Comparison of ENCODE assay signal across 14 cellular contexts in genomic region chr17:38919316-38920078, GRCh38. TPM values are rescaled to one million over a fixed set of nuclear protein-coding genes. Genes with fewer than 3 reads are reported as not detected.
A peak's percentile ranks its signal among the peaks of the same experiment; 100 is the strongest.
DNase-seq lines count a peak whose midpoint lies in the region; ATAC-seq, FAIRE-seq and TF ChIP-seq lines count a peak whose summit lies in the region.
"Had no signal": no experiment of that assay in that cellular context is flagged by ENCODE, and none has a peak within 500 bp of the region (broad histone marks: within the 10 kb centered on the region; RNA-seq: fewer than 3 reads in every experiment).

No MANE protein-coding gene starts in this region.

- H3K4me1 ChIP-seq in heart left ventricle: peaks cover 3 to 65% (median 42%) of the 10 kb centered on the region in 12 donors
- no peaks in the 10 kb centered on the region for H3K4me1 ChIP-seq in GM12878 (ENCODE audit: control insufficient read depth, insufficient read depth, low read length)
- H3K4me1 ChIP-seq in naive thymus-derived CD4-positive, alpha-beta T cell (ENCODE audit: control insufficient read depth in 2 of 2, insufficient read depth in 2 of 2, low read length in 2 of 2): no peaks in the 10 kb centered on the region
- H3K4me1 ChIP-seq in thoracic aorta (ENCODE audit: control insufficient read depth in 1 of 2, low read depth in 2 of 2): peaks cover 5 to 44% of the 10 kb centered on the region in 2 donors

- no peak for FAIRE-seq in GM12878 (lab: Jason Lieb, UNC)

- no peak for TF ChIP-seq RAD21 in GM12878 (IDR thresholded peaks at IDR 0.05; ENCODE audit: insufficient read depth, low read depth, low read length)

- H3K4me3 Mint-ChIP-seq in naive thymus-derived CD4-positive, alpha-beta T cell: no peak overlapping the region
- H3K4me3 Mint-ChIP-seq in WTC11: no peak overlapping the region

- peak overlapping the region in 9 of 12 donors; percentile 9 to 84 (median 66) for H3K27ac ChIP-seq in heart left ventricle
- H3K27ac ChIP-seq in GM12878 (ENCODE audit: control insufficient read depth, insufficient read depth): no peak overlapping the region
- no peak overlapping the region for H3K27ac ChIP-seq in naive thymus-derived CD4-positive, alpha-beta T cell (ENCODE audit: low read depth, low read length)
- peak overlapping the region; percentile 74 to 83 for H3K27ac ChIP-seq in thoracic aorta
- H3K27ac ChIP-seq: VCaP had no signal

- H2AFZ ChIP-seq in GM12878 (ENCODE audit: control insufficient read depth, low read depth, low read length): no peak overlapping the region

- BruUV-seq in GM12878 (replicated peaks; lab: Mats Ljungman, UMichigan): no TSS peak

- CTCF ChIA-PET in GM12878 (lab: Yijun Ruan, JAX): no interaction called here
- CTCF ChIA-PET in naive thymus-derived CD4-positive, alpha-beta T cell (lab: Charles Lee): no interaction called here
- CTCF ChIA-PET in WTC11 (lab: Charles Lee): no interaction called here

- intact Hi-C loops in heart left ventricle (cut with DNase I): loop anchor here in 4 of 10 donors (2.0 to 5.0 kb wide), 3 partner anchors 37 to 47 kb away; partner anchors contain the start of gene LASP1 (in 2 of the 4)
- intact Hi-C loops in Right ventricle myocardium inferior (cut with DNase I): loop anchor here (5.0 kb wide), 1 partner anchor 47 kb away; the partner anchor contains the start of gene LASP1
- intact Hi-C loops in GM12878 (cut with micrococcal nuclease; ENCODE audit: unreplicated experiment): no loop called here
- intact Hi-C loops in naive thymus-derived CD4-positive, alpha-beta T cell (cut with micrococcal nuclease): loop anchor here in 1 of 2 donors (5.0 kb wide), 1 partner anchor 233 kb away; the partner anchor contains the start of gene PLXDC1

- in situ Hi-C loops in GM12878 (cut with MboI): no loop called here

- RAD21 ChIA-PET in GM12878 (lab: Charles Lee; ENCODE audit: unreplicated experiment): no interaction called here

- no peak overlapping the region for H3K9ac ChIP-seq in GM12878 (ENCODE audit: control insufficient read depth, insufficient read depth, low read length)
- H3K9ac ChIP-seq: SK-N-SH had no signal

- H3K27me3 Mint-ChIP-seq in naive thymus-derived CD4-positive, alpha-beta T cell: no peaks in the 10 kb centered on the region
- no peaks in the 10 kb centered on the region for H3K27me3 Mint-ChIP-seq in WTC11 (ENCODE audit: low read depth)

- no peak overlapping the region for H3K4me3 ChIP-seq in heart left ventricle
- H3K4me3 ChIP-seq in GM12878: no peak overlapping the region
- H3K4me3 ChIP-seq in naive thymus-derived CD4-positive, alpha-beta T cell (ENCODE audit: low read length): no peak overlapping the region
- no peak overlapping the region for H3K4me3 ChIP-seq in thoracic aorta
- H3K4me3 ChIP-seq: skin epidermis had no signal

- H3K9me3 ChIP-seq in heart left ventricle (no peaks in the 10 kb centered on the region), GM12878 (replicated peaks; ENCODE audit: control insufficient read depth, insufficient read depth, low read length) (no peaks in the 10 kb centered on the region), thoracic aorta (no peaks in the 10 kb centered on the region)
- H3K9me3 ChIP-seq in naive thymus-derived CD4-positive, alpha-beta T cell (ENCODE audit: control insufficient read depth in 2 of 3, low read length in 3 of 3): no peaks in the 10 kb centered on the region
- H3K9me3 ChIP-seq: SK-N-SH had no signal

- TF ChIP-seq POLR2A in heart left ventricle (IDR thresholded peaks at IDR 0.05) (no peak), GM12878 (IDR thresholded peaks at IDR 0.05; ENCODE audit: low read depth, low read length) (0 out of 2 replicates have a peak, but pooled peaks have one; percentile 23)

- H3K36me3 ChIP-seq in heart left ventricle (peaks cover 0 to 63% (median 55%) of the 10 kb centered on the region in 9 donors), GM12878 (ENCODE audit: control insufficient read depth in 2 of 2, insufficient read depth in 2 of 2, low read length in 1 of 2) (peaks cover 12 to 27% of the 10 kb centered on the region in 2 experiments), thoracic aorta (peaks cover 41% of the 10 kb centered on the region)
- H3K36me3 ChIP-seq in naive thymus-derived CD4-positive, alpha-beta T cell (ENCODE audit: control insufficient read depth in 2 of 3, insufficient read depth in 3 of 3, low read length in 3 of 3): peaks cover 14 to 60% (median 17%) of the 10 kb centered on the region in 3 experiments

- H3K27me3 ChIP-seq in heart left ventricle (no peaks in the 10 kb centered on the region), GM12878 (replicated peaks in 1 of 2; ENCODE audit: control insufficient read depth in 2 of 2, insufficient read depth in 2 of 2, low read length in 1 of 2) (no peaks in the 10 kb centered on the region), thoracic aorta (replicated peaks; ENCODE audit: insufficient read depth) (no peaks in the 10 kb centered on the region)
- no peaks in the 10 kb centered on the region for H3K27me3 ChIP-seq in naive thymus-derived CD4-positive, alpha-beta T cell (ENCODE audit: control insufficient read depth in 2 of 2, insufficient read depth in 2 of 2, low read length in 2 of 2)

- SMC1A ChIA-PET in GM12878 (lab: Charles Lee; ENCODE audit: uncharacterized antibody, unreplicated experiment): interaction anchor here (1.3 kb wide), 1 partner anchor 13 kb away, joined by 3 read pairs; no protein-coding TSS in a partner anchor

- H4K20me1 ChIP-seq in GM12878 (ENCODE audit: control insufficient read depth, insufficient read depth): no peaks in the 10 kb centered on the region; the same call in 1 of the 2 replicates

- 87 to 95% (median 90%) methylated on average over 16 of the region's 16 CpGs for WGBS in heart left ventricle, 4 donors
- 93% methylated on average over 16 of the region's 16 CpGs for WGBS in GM12878 (ENCODE audit: insufficient coverage, insufficient replicate concordance, low lambda C conversion rate, missing lambda C conversion rate)

- H3K9me3 Mint-ChIP-seq in naive thymus-derived CD4-positive, alpha-beta T cell: no peaks in the 10 kb centered on the region
- no peaks in the 10 kb centered on the region for H3K9me3 Mint-ChIP-seq in WTC11

- DNase-seq in heart left ventricle (no peak), Right ventricle myocardium inferior (ENCODE audit: missing footprints) (no peak), GM12878 (ENCODE audit: low read depth, low spot score) (no peak), thoracic aorta (ENCODE audit: low spot score) (no peak), ureter (ENCODE audit: low spot score) (no peak), RPMI8226 (no peak), WTC11 (ENCODE audit: low spot score) (no peak)
- DNase-seq in naive thymus-derived CD4-positive, alpha-beta T cell: peak in 1 of 9 donors; percentile 16
- DNase-seq: activated T-cell treated with anti-CD3 and anti-CD28 coated beads, Interleukin-2, amount 50 U/mL, for 1 hour; DMS79 treated with DMSO at 0.1 percent for 48 hours; SK-N-SH had no signal

- peak overlapping the region in 6 of 9 donors; percentile 32 to 81 (median 58) for H3K27ac Mint-ChIP-seq in naive thymus-derived CD4-positive, alpha-beta T cell
- H3K27ac Mint-ChIP-seq in WTC11: no peak overlapping the region

- no peak for TF ChIP-seq EP300 in GM12878 (IDR thresholded peaks at IDR 0.05; ENCODE audit: borderline replicate concordance in 1 of 2, control insufficient read depth in 1 of 2, low read depth in 2 of 2, low read length in 2 of 2)

- ATAC-seq in heart left ventricle (no peak), Right ventricle myocardium inferior (no peak), GM12878 (no peak), thoracic aorta (ENCODE audit: insufficient number of reproducible peaks, low FRiP score, low read depth) (no peak), WTC11 (no peak)
- no peak for ATAC-seq in naive thymus-derived CD4-positive, alpha-beta T cell

- TF ChIP-seq CTCF in heart left ventricle (IDR thresholded peaks at IDR 0.05) (no peak), GM12878 (IDR thresholded peaks at IDR 0.05 in 2 of 3, conservative IDR thresholded peaks at IDR 0.05 in 1 of 3; ENCODE audit: control insufficient read depth in 2 of 3, extremely low read depth in 1 of 3, insufficient read depth in 1 of 3, low read depth in 3 of 3, low read length in 3 of 3) (no peak), thoracic aorta (IDR thresholded peaks at IDR 0.05) (no peak), WTC11 (IDR thresholded peaks at IDR 0.05) (no peak)

- H3K79me2 ChIP-seq in GM12878 (ENCODE audit: control insufficient read depth, insufficient read depth, low read length): no peaks in the 10 kb centered on the region

- H3K4me1 Mint-ChIP-seq in naive thymus-derived CD4-positive, alpha-beta T cell: peaks cover 11 to 24% (median 13%) of the 10 kb centered on the region in 7 donors
- peaks cover 20% of the 10 kb centered on the region for H3K4me1 Mint-ChIP-seq in WTC11

- POLR2A ChIA-PET in GM12878 (lab: Charles Lee): interaction anchor here (0.5 kb wide), 1 partner anchor 227 kb away, joined by 5 read pairs; no protein-coding TSS in a partner anchor
- POLR2A ChIA-PET in naive thymus-derived CD4-positive, alpha-beta T cell (lab: Charles Lee): interaction anchor here (0.6 to 1.0 kb wide), 2 partner anchors 9 to 49 kb away, joined by 3 to 4 read pairs; no protein-coding TSS in a partner anchor
- POLR2A ChIA-PET in WTC11 (lab: Charles Lee): no interaction called here

- peaks cover 3 to 40% (median 12%) of the 10 kb centered on the region in 5 donors for H3K36me3 Mint-ChIP-seq in naive thymus-derived CD4-positive, alpha-beta T cell
- peaks cover 21% of the 10 kb centered on the region for H3K36me3 Mint-ChIP-seq in WTC11

- H3K4me2 ChIP-seq in GM12878 (ENCODE audit: control insufficient read depth, insufficient read depth): no peak overlapping the region
- H3K4me2 ChIP-seq: SK-N-SH had no signal

RNA-seq across cellular contexts. Expression of gene FBXO47, which starts 47.7 kb away (rescaled TPM):
- total RNA-seq in heart left ventricle: under 1 TPM in 1 of 9 donors, not detected in 8; 0.11 TPM
- polyA plus RNA-seq in heart left ventricle: not detected
- total RNA-seq in Right ventricle myocardium inferior: not detected
- total RNA-seq in GM12878 (2013; cell fraction: nucleolus; rRNA removed): not detected in 2 replicates
- total RNA-seq in GM12878 (2014; rRNA removed): not detected in 2 replicates
- not detected in 2 replicates for total RNA-seq in GM12878 (2014; rRNA removed; fragmentation: Illumina TruSeq; extraction: Trizol)
- not detected in 2 replicates for total RNA-seq in GM12878 (2021)
- not detected for polyA plus RNA-seq in GM12878 (2011; ENCODE audit: low read depth)
- polyA plus RNA-seq in GM12878 (2011; rRNA removed): not detected in 2 replicates
- not detected in 2 replicates for polyA plus RNA-seq in GM12878 (2011; cell fraction: cytosol; rRNA removed)
- polyA plus RNA-seq in GM12878 (2011; cell fraction: nucleus; rRNA removed): not detected in 2 replicates
- not detected in 2 replicates for polyA plus RNA-seq in GM12878 (2012)
- not detected in 2 replicates for polyA plus RNA-seq in GM12878 (2014; fragmentation: Illumina TruSeq; extraction: Trizol)
- polyA plus RNA-seq in GM12878 (2014; fragmentation: Nextera tagmentation; extraction: Ambion mirVana): under 1 TPM; 0.04 to 0.06 TPM
- 0.06 TPM in 1 of 2 replicates, not detected in the other for polyA plus RNA-seq in GM12878 (2014; rRNA removed)
- polyA plus RNA-seq in GM12878 (2016; fragmentation: Nextera tagmentation; extraction: Ambion mirVana): not detected
- not detected in 2 replicates for polyA minus RNA-seq in GM12878 (2011; rRNA and poly(A)+ RNA removed)
- not detected in 2 replicates for polyA minus RNA-seq in GM12878 (2011; cell fraction: cytosol; rRNA and poly(A)+ RNA removed)
- polyA minus RNA-seq in GM12878 (2011; cell fraction: nucleus; rRNA and poly(A)+ RNA removed): not detected in 2 replicates
- not detected for total RNA-seq in naive thymus-derived CD4-positive, alpha-beta T cell
- polyA plus RNA-seq in naive thymus-derived CD4-positive, alpha-beta T cell: not detected
- total RNA-seq in thoracic aorta: not detected
- total RNA-seq in ureter: not detected
- total RNA-seq in WTC11 (2021): not detected in 3 replicates
- total RNA-seq: liver had no signal
- polyA plus RNA-seq: liver, SK-N-SH had no signal

RNA-seq across cellular contexts. Expression of gene LASP1, which starts 49.6 kb away (rescaled TPM):
- 10 to 100 TPM; 23.2 to 88.2 (median 26.7) TPM for total RNA-seq in heart left ventricle
- 10 to 100 TPM; 18.2 to 29.2 TPM for polyA plus RNA-seq in heart left ventricle
- total RNA-seq in Right ventricle myocardium inferior: 38.5 TPM
- 86.9 and 95.9 TPM in 2 replicates for total RNA-seq in GM12878 (2013; cell fraction: nucleolus; rRNA removed)
- 40.9 and 42.3 TPM in 2 replicates for total RNA-seq in GM12878 (2014; rRNA removed)
- total RNA-seq in GM12878 (2014; rRNA removed; fragmentation: Illumina TruSeq; extraction: Trizol): 33.8 and 37.6 TPM in 2 replicates
- total RNA-seq in GM12878 (2021): 105 and 114 TPM in 2 replicates
- 52.3 TPM for polyA plus RNA-seq in GM12878 (2011; ENCODE audit: low read depth)
- polyA plus RNA-seq in GM12878 (2011; rRNA removed): 39.4 and 47.7 TPM in 2 replicates
- polyA plus RNA-seq in GM12878 (2011; cell fraction: cytosol; rRNA removed): 88.5 and 98.7 TPM in 2 replicates
- 47.3 and 65.2 TPM in 2 replicates for polyA plus RNA-seq in GM12878 (2011; cell fraction: nucleus; rRNA removed)
- polyA plus RNA-seq in GM12878 (2012): 89.6 and 99.7 TPM in 2 replicates
- polyA plus RNA-seq in GM12878 (2014; fragmentation: Illumina TruSeq; extraction: Trizol): 69.5 and 81.8 TPM in 2 replicates
- polyA plus RNA-seq in GM12878 (2014; fragmentation: Nextera tagmentation; extraction: Ambion mirVana): 10 to 100 TPM; 21.0 to 27.0 TPM
- polyA plus RNA-seq in GM12878 (2014; rRNA removed): 78.9 and 85.4 TPM in 2 replicates
- 10 to 100 TPM; 70.8 to 74.5 TPM for polyA plus RNA-seq in GM12878 (2016; fragmentation: Nextera tagmentation; extraction: Ambion mirVana)
- polyA minus RNA-seq in GM12878 (2011; rRNA and poly(A)+ RNA removed): 53.3 and 89.4 TPM in 2 replicates
- polyA minus RNA-seq in GM12878 (2011; cell fraction: cytosol; rRNA and poly(A)+ RNA removed): 35.5 and 39.2 TPM in 2 replicates
- 19.1 and 33.7 TPM in 2 replicates for polyA minus RNA-seq in GM12878 (2011; cell fraction: nucleus; rRNA and poly(A)+ RNA removed)
- total RNA-seq in naive thymus-derived CD4-positive, alpha-beta T cell: 100 to 1,000 TPM in 4 of 5 experiments, 10 to 100 TPM in 1; 75.3 to 199 (median 113) TPM
- polyA plus RNA-seq in naive thymus-derived CD4-positive, alpha-beta T cell: 10 to 100 TPM; 43.4 to 54.5 TPM
- 100 to 1,000 TPM in 1 of 2 donors, 10 to 100 TPM in 1; 87.2 to 219 TPM for total RNA-seq in thoracic aorta
- 126 TPM for total RNA-seq in ureter
- 126 to 139 TPM (median 128 TPM) in 3 replicates for total RNA-seq in WTC11 (2021)

Comparison
In these comparisons a context has a peak if more than half of its experiments do, and no peak if none do; other contexts are left out.
1. H3K27ac ChIP-seq: peak in heart left ventricle (9 of 12) and thoracic aorta (2 of 2); none in GM12878 (single experiment) and naive thymus-derived CD4-positive, alpha-beta T cell (single experiment).